ENCODE assay signal across 16 cellular contexts in genomic region chr3:189687475-189687874, GRCh38. TPM values are rescaled to one million over a fixed set of nuclear protein-coding genes. Genes with fewer than 3 reads are reported as not detected.
DNase-seq lines count a peak whose midpoint lies in the region; ATAC-seq and TF ChIP-seq lines count a peak whose summit lies in the region.
"Had no signal": no experiment of that assay in that cellular context is flagged by ENCODE, and none has a peak within 500 bp of the region (broad histone marks: within the 10 kb centered on the region; RNA-seq: fewer than 3 reads in every experiment).

No MANE protein-coding gene starts in this region.

- no peak overlapping the region for H2BK20ac ChIP-seq in H9 (ENCODE audit: low read depth, low read length, poor library complexity, severe bottlenecking)

- H3K23me2 ChIP-seq in H9 (ENCODE audit: insufficient read length, low read depth, low read length, poor library complexity, severe bottlenecking): no peaks in the 10 kb centered on the region

- DNase-seq in H9 (no peak), mesendoderm (peak; percentile 49), NCI-H524 treated with DMSO at 0.1 percent for 48 hours (lab: John Stamatoyannopoulos, UW) (no peak), left cardiac atrium (no peak), A172 (ENCODE audit: low spot score) (no peak)
- DNase-seq: AML-193, DMS79 treated with DMSO at 0.1 percent for 48 hours, MG63, NCI-H1092, NCI-H1694, NCI-H2081 treated with DMSO at 0.1 percent for 48 hours, PC-9 had no signal

- no CpG with 5 or more reads among the region's 4 CpGs for WGBS in H9 (ENCODE audit: extremely low coverage, insufficient read length, low lambda C conversion rate)
- no CpG with 5 or more reads among the region's 4 CpGs for WGBS in mesendoderm (ENCODE audit: extremely low coverage, insufficient coverage, low lambda C conversion rate)

- H3K4me1 ChIP-seq in H9 (ENCODE audit: insufficient read depth, low read length) (no peaks in the 10 kb centered on the region), mesendoderm (ENCODE audit: control insufficient read depth, low read depth, low read length) (no peaks in the 10 kb centered on the region)

- intact Hi-C loops in left cardiac atrium (cut with DNase I): no loop called here

- H3K9ac ChIP-seq in H9 (ENCODE audit: extremely low read depth, insufficient read length, low read length): no peak overlapping the region
- no peak overlapping the region for H3K9ac ChIP-seq in mesendoderm (ENCODE audit: low read length)

- H4K5ac ChIP-seq in H9 (ENCODE audit: insufficient read length, low read depth, low read length): no peak overlapping the region
- H4K5ac ChIP-seq in mesendoderm (ENCODE audit: low read length): no peak overlapping the region

- H3K9me3 Mint-ChIP-seq in H9: no peaks in the 10 kb centered on the region
- H3K9me3 Mint-ChIP-seq: CD14-positive monocyte had no signal

- no peaks in the 10 kb centered on the region for H3K27me3 Mint-ChIP-seq in H9 (ENCODE audit: low read depth)

- H4K20me1 ChIP-seq in H9 (ENCODE audit: control insufficient read depth, insufficient read depth, insufficient read length): no peaks in the 10 kb centered on the region

- H3K27me3 ChIP-seq in H9 (ENCODE audit: insufficient read depth, low read length) (no peaks in the 10 kb centered on the region), mesendoderm (ENCODE audit: insufficient read depth, low read length, poor library complexity) (no peaks in the 10 kb centered on the region)
- H3K27me3 ChIP-seq: MG63 had no signal

- no peak overlapping the region for H3K14ac ChIP-seq in H9 (ENCODE audit: insufficient read depth, low read length)

- H2BK15ac ChIP-seq in H9 (ENCODE audit: low read depth, low read length): no peak overlapping the region
- no peak overlapping the region for H2BK15ac ChIP-seq in mesendoderm (replicated peaks; ENCODE audit: low read depth)

- peak; percentile 34; the same call in 1 of the 2 replicates for TF ChIP-seq RAD21 in Ishikawa (IDR thresholded peaks at IDR 0.05; ENCODE audit: low read depth)

- ATAC-seq in left cardiac atrium (no peak), HG02588 (IDR thresholded peaks at IDR 0.05; ENCODE audit: unreplicated experiment) (no peak)

- H2AK5ac ChIP-seq in H9 (ENCODE audit: insufficient read length, low read length) (no peak overlapping the region), mesendoderm (ENCODE audit: low read length) (no peak overlapping the region)

- no peaks in the 10 kb centered on the region for H3K9me3 ChIP-seq in H9 (ENCODE audit: control insufficient read depth, low read depth, low read length)
- H3K9me3 ChIP-seq: MG63 had no signal

- peak; percentile 54 for TF ChIP-seq CTCF in H9 (conservative IDR thresholded peaks at IDR 0.05)
- no peak for TF ChIP-seq CTCF in VCaP (conservative IDR thresholded peaks at IDR 0.05)

- H3K18ac ChIP-seq in H9 (ENCODE audit: insufficient read length, low read depth, low read length): no peak overlapping the region
- no peak overlapping the region for H3K18ac ChIP-seq in mesendoderm (ENCODE audit: low read length)

- H3K4ac ChIP-seq in H9 (ENCODE audit: low read depth, low read length) (no peak overlapping the region), mesendoderm (ENCODE audit: low read depth, low read length) (no peak overlapping the region)

- no peaks in the 10 kb centered on the region for H3K36me3 Mint-ChIP-seq in H9 (ENCODE audit: insufficient read depth in 1 of 3, low read depth in 3 of 3)
- H3K36me3 Mint-ChIP-seq: CD14-positive monocyte had no signal

- H3K27ac Mint-ChIP-seq in H9: no peak overlapping the region
- H3K27ac Mint-ChIP-seq: CD14-positive monocyte had no signal

- H3K56ac ChIP-seq in H9 (ENCODE audit: insufficient read length, low read depth, low read length) (no peak overlapping the region), mesendoderm (ENCODE audit: low read length) (no peak overlapping the region)

- no peak overlapping the region for H4K8ac ChIP-seq in H9 (replicated peaks; ENCODE audit: insufficient read length, low read depth, low read length)
- no peak overlapping the region for H4K8ac ChIP-seq in mesendoderm (ENCODE audit: low read depth, low read length)

- no peak overlapping the region for H2BK120ac ChIP-seq in H9 (ENCODE audit: low read depth, low read length, poor library complexity, severe bottlenecking)
- no peak overlapping the region for H2BK120ac ChIP-seq in mesendoderm (ENCODE audit: low read depth, low read length)

- H2BK5ac ChIP-seq in H9 (ENCODE audit: insufficient read length, low read length) (no peak overlapping the region), mesendoderm (ENCODE audit: low read length) (no peak overlapping the region)

- H3K4me2 ChIP-seq in H9 (ENCODE audit: insufficient read depth, insufficient read length, low read length) (no peak overlapping the region), mesendoderm (ENCODE audit: low read length) (no peak overlapping the region)
- H3K4me2 ChIP-seq: PC-9 had no signal

- H3T11ph ChIP-seq in H9 (ENCODE audit: low read length): no peak overlapping the region

- H3K27ac ChIP-seq in H9 (ENCODE audit: insufficient read length, low read depth, low read length) (no peak overlapping the region), VCaP (peak overlapping the region; percentile 72), mesendoderm (ENCODE audit: low read depth, low read length) (no peak overlapping the region)
- H3K27ac ChIP-seq: PC-9 had no signal

- no peak for TF ChIP-seq EP300 in Ishikawa (IDR thresholded peaks at IDR 0.05; ENCODE audit: borderline replicate concordance)

- H3K79me2 ChIP-seq in H9 (ENCODE audit: insufficient read depth, low read length): no peaks in the 10 kb centered on the region
- no peaks in the 10 kb centered on the region for H3K79me2 ChIP-seq in mesendoderm (ENCODE audit: control insufficient read depth, insufficient read depth, low read length)

- H3K79me1 ChIP-seq in H9 (ENCODE audit: insufficient read depth, low read depth, low read length, poor library complexity, severe bottlenecking): no peaks in the 10 kb centered on the region
- H3K79me1 ChIP-seq in mesendoderm (ENCODE audit: low read length): no peaks in the 10 kb centered on the region

- H2BK12ac ChIP-seq in H9 (ENCODE audit: insufficient read length, low read depth, low read length): no peak overlapping the region

- H2AFZ ChIP-seq in H9 (ENCODE audit: low read length): no peak overlapping the region
- H2AFZ ChIP-seq: PC-9 had no signal

- no peaks in the 10 kb centered on the region for H3K36me3 ChIP-seq in mesendoderm (ENCODE audit: control insufficient read depth, insufficient read depth, low read length)
- H3K36me3 ChIP-seq: MG63 had no signal

- H3K4me3 ChIP-seq in mesendoderm (ENCODE audit: low read length): no peak overlapping the region
- H3K4me3 ChIP-seq: MG63, PC-9 had no signal

- no peaks in the 10 kb centered on the region for H3K4me1 Mint-ChIP-seq in H9
- H3K4me1 Mint-ChIP-seq: CD14-positive monocyte had no signal

- no peak overlapping the region for H4K91ac ChIP-seq in H9 (ENCODE audit: insufficient read length, low read depth, low read length)

- H3K4me3 Mint-ChIP-seq in H9: no peak overlapping the region
- H3K4me3 Mint-ChIP-seq: CD14-positive monocyte had no signal

- H3K23ac ChIP-seq in H9 (ENCODE audit: insufficient read length, low read depth, low read length): no peak overlapping the region
- H3K23ac ChIP-seq in mesendoderm (ENCODE audit: low read length): no peak overlapping the region

TF ChIP-seq in Ishikawa, 13 proteins besides CTCF, POLR2A, EP300 and RAD21 (continues in another document):
- TF ChIP-seq EGR1 (IDR thresholded peaks at IDR 0.05): no peak
- TF ChIP-seq CREB1 (IDR thresholded peaks at IDR 0.05; ENCODE audit: low read depth): no peak
- TF ChIP-seq YY1 (IDR thresholded peaks at IDR 0.05; ENCODE audit: low read depth): no peak
- no peak for TF ChIP-seq FOXM1 (IDR thresholded peaks at IDR 0.05; ENCODE audit: borderline replicate concordance, low read depth)
- TF ChIP-seq TCF12 (IDR thresholded peaks at IDR 0.05; ENCODE audit: low read depth): no peak
- no peak for TF ChIP-seq CEBPB (IDR thresholded peaks at IDR 0.05)
- no peak for TF ChIP-seq MAX (IDR thresholded peaks at IDR 0.05)
- TF ChIP-seq USF1 (IDR thresholded peaks at IDR 0.05): no peak
- no peak for TF ChIP-seq REST (IDR thresholded peaks at IDR 0.05; ENCODE audit: low read depth)

RNA-seq across cellular contexts. Expression of gene TP63, which starts 56.3 kb away (rescaled TPM):
- not detected in 2 replicates for total RNA-seq in H9 (2021)
- 0.07 TPM for polyA plus RNA-seq in mesendoderm (2013, experiment 1 of 2)
- 0.10 TPM for polyA plus RNA-seq in mesendoderm (2013, experiment 2 of 2)
- total RNA-seq in left cardiac atrium: under 1 TPM; 0.31 to 0.35 TPM
- total RNA-seq in A172 (2014; rRNA removed; shearing (Covaris generic)): 0.09 TPM in 1 of 2 replicates, not detected in the other
- polyA plus RNA-seq: CD14-positive monocyte had no signal
